Comparison of ENCODE assay signal across 19 cellular contexts in genomic region chr2:10242451-10242850, GRCh38.
"Had no signal": no experiment of that assay in that cellular context is flagged by ENCODE, and none has a peak within 500 bp of the region (broad histone marks: within the 10 kb centered on the region; RNA-seq: fewer than 3 reads in every experiment).

No MANE protein-coding gene starts in this region.

- H3K27me3 Mint-ChIP-seq: activated B cell treated with CpG ODN at 0.5 μM for 24 hours; activated CD4-positive, alpha-beta T cell treated with anti-CD3 and anti-CD28 coated beads for 36 hours; activated naive CD8-positive, alpha-beta T cell treated with anti-CD3 and anti-CD28 coated beads, Interleukin-2, amount 10 ng/mL, durations not matched to agents 7 days and 5 days; naive thymus-derived CD8-positive, alpha-beta T cell had no signal

- H3K4me1 Mint-ChIP-seq: activated B cell treated with CpG ODN at 0.5 μM for 24 hours; activated CD4-positive, alpha-beta T cell treated with anti-CD3 and anti-CD28 coated beads for 36 hours; activated naive CD8-positive, alpha-beta T cell treated with anti-CD3 and anti-CD28 coated beads, Interleukin-2, amount 10 ng/mL, durations not matched to agents 7 days and 5 days; naive thymus-derived CD8-positive, alpha-beta T cell had no signal

- DNase-seq: activated B cell treated with CpG ODN at 0.5 μM for 24 hours; activated CD4-positive, alpha-beta T cell treated with anti-CD3 and anti-CD28 coated beads for 36 hours; activated CD4-positive, alpha-beta T cell treated with anti-CD3 and anti-CD28 coated beads, Interleukin-2, amount 50 U/mL, for 4 hours; activated effector memory CD4-positive, alpha-beta T cell treated with Interleukin-2 at 50 U/mL for 16 hours; activated naive CD4-positive, alpha-beta T cell treated with anti-CD3 and anti-CD28 coated beads for 36 hours; activated naive CD8-positive, alpha-beta T cell treated with anti-CD3 and anti-CD28 coated beads, Interleukin-2, amount 10 ng/mL, durations not matched to agents 7 days and 5 days; activated T-cell treated with anti-CD3 and anti-CD28 coated beads, Interleukin-2, amount 50 U/mL, for 72 hours; amniotic stem cell; cerebellar nuclear complex; cortex of kidney; heart right ventricle; stimulated activated CD4-positive, alpha-beta T cell treated with anti-CD3 and anti-CD28 coated beads, Interleukin-4, amount 100 ng/mL, for 1 hour; stimulated activated naive CD8-positive, alpha-beta T cell treated with anti-CD3 and anti-CD28 coated beads, Interleukin-15, Interleukin-2, amounts not matched to agents 100 U/mL and 50 U/mL, for 24 hours had no signal

- H3K27me3 ChIP-seq: heart right ventricle, upper lobe of left lung had no signal

- H3K27ac Mint-ChIP-seq: activated B cell treated with CpG ODN at 0.5 μM for 24 hours; activated CD4-positive, alpha-beta T cell treated with anti-CD3 and anti-CD28 coated beads for 36 hours; activated naive CD4-positive, alpha-beta T cell treated with anti-CD3 and anti-CD28 coated beads for 36 hours; activated naive CD8-positive, alpha-beta T cell treated with anti-CD3 and anti-CD28 coated beads, Interleukin-2, amount 10 ng/mL, durations not matched to agents 7 days and 5 days; activated T-cell treated with anti-CD3 and anti-CD28 coated beads, Interleukin-2, amount 50 U/mL, for 72 hours; naive thymus-derived CD8-positive, alpha-beta T cell had no signal

- H3K27ac ChIP-seq: epithelial cell of prostate, heart right ventricle, parathyroid adenoma, upper lobe of left lung had no signal

- ATAC-seq: activated CD4-positive, alpha-beta T cell treated with anti-CD3 and anti-CD28 coated beads for 36 hours; activated T-cell treated with anti-CD3 and anti-CD28 coated beads, Interleukin-2, amount 50 U/mL, for 72 hours; heart right ventricle; naive thymus-derived CD8-positive, alpha-beta T cell; SK-N-SH treated with all-trans-retinoic acid at 6 μM for 48 hours; stimulated activated naive CD8-positive, alpha-beta T cell treated with anti-CD3 and anti-CD28 coated beads, Interleukin-15, Interleukin-2, amounts not matched to agents 100 U/mL and 50 U/mL, for 24 hours had no signal

- H3K9me3 ChIP-seq: heart right ventricle, neutrophil, upper lobe of left lung had no signal

- H3K4me1 ChIP-seq: parathyroid adenoma, upper lobe of left lung had no signal

- H3K36me3 Mint-ChIP-seq: activated naive CD8-positive, alpha-beta T cell treated with anti-CD3 and anti-CD28 coated beads, Interleukin-2, amount 10 ng/mL, durations not matched to agents 7 days and 5 days; naive thymus-derived CD8-positive, alpha-beta T cell had no signal

- H3K9me3 Mint-ChIP-seq: activated B cell treated with CpG ODN at 0.5 μM for 24 hours; activated naive CD4-positive, alpha-beta T cell treated with anti-CD3 and anti-CD28 coated beads for 36 hours; activated naive CD8-positive, alpha-beta T cell treated with anti-CD3 and anti-CD28 coated beads, Interleukin-2, amount 10 ng/mL, durations not matched to agents 7 days and 5 days; activated T-cell treated with anti-CD3 and anti-CD28 coated beads, Interleukin-2, amount 50 U/mL, for 72 hours; naive thymus-derived CD8-positive, alpha-beta T cell had no signal

- H3K4me3 Mint-ChIP-seq: activated B cell treated with CpG ODN at 0.5 μM for 24 hours; activated CD4-positive, alpha-beta T cell treated with anti-CD3 and anti-CD28 coated beads for 36 hours; activated naive CD4-positive, alpha-beta T cell treated with anti-CD3 and anti-CD28 coated beads for 36 hours; activated naive CD8-positive, alpha-beta T cell treated with anti-CD3 and anti-CD28 coated beads, Interleukin-2, amount 10 ng/mL, durations not matched to agents 7 days and 5 days; activated T-cell treated with anti-CD3 and anti-CD28 coated beads, Interleukin-2, amount 50 U/mL, for 72 hours; naive thymus-derived CD8-positive, alpha-beta T cell had no signal

- H3K4me3 ChIP-seq: heart right ventricle, upper lobe of left lung had no signal

- H3K36me3 ChIP-seq: heart right ventricle, neutrophil, upper lobe of left lung had no signal
